ENCODE assay signal across 10 cellular contexts in the genomic region with DNA sequence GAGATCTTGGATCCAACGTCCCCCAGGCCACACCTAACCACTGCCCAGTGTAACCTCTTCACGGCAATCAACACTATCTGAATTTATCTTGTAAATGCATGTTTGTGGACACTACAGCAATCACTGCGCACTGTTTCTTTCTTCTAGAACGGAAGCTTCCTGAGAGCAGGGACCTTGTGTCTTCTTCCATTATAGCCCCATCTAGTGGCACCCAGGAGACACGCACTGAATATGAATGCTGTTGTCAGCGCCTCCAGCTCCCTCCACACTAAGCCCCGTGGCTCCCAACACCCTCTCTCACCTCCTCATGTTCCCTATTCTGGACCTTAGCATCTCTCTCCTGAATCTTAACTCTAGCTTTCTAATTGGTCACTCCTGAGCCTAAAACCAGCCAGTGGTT.
DNase-seq lines count a peak whose midpoint lies in the region; ATAC-seq and TF ChIP-seq lines count a peak whose summit lies in the region.
"Had no signal": no experiment of that assay in that cellular context is flagged by ENCODE, and none has a peak within 500 bp of the region (broad histone marks: within the 10 kb centered on the region; RNA-seq: fewer than 3 reads in every experiment).

No MANE protein-coding gene starts in this region.

- WGBS in tibial nerve, 2 donors, result 83 to 91% methylated on average over 7 of the region's 7 CpGs

- TF ChIP-seq POLR2A in tibial nerve (IDR thresholded peaks at IDR 0.05) (no peak), gastrocnemius medialis (IDR thresholded peaks at IDR 0.05) (no peak)

- H3K9me3 ChIP-seq in tibial nerve (no peaks in the 10 kb centered on the region), gastrocnemius medialis (no peaks in the 10 kb centered on the region)
- H3K9me3 ChIP-seq: esophagus muscularis mucosa had no signal

- H3K27ac Mint-ChIP-seq in endothelial cell (ENCODE audit: unreplicated experiment), result no peak overlapping the region

- in situ Hi-C loops in gastrocnemius medialis (cut with MboI; ENCODE audit: low sequenced_read_pairs in 4 of 4), result no loop called here

- H3K4me1 ChIP-seq in tibial nerve, result peaks cover 0 to 18% (median under 1%) of the 10 kb centered on the region in 4 donors
- H3K4me1 ChIP-seq in gastrocnemius medialis, result no peaks in the 10 kb centered on the region

- H3K36me3 ChIP-seq in tibial nerve (peaks cover 0 to 37% (median 0%) of the 10 kb centered on the region in 3 donors), gastrocnemius medialis (no peaks in the 10 kb centered on the region)

- ATAC-seq in gastrocnemius medialis, result no peak

- no peak overlapping the region for H3K4me3 ChIP-seq in retinal pigment epithelial cell (ENCODE audit: low read length)
- no peak overlapping the region for H3K4me3 ChIP-seq in tibial nerve
- no peak overlapping the region for H3K4me3 ChIP-seq in gastrocnemius medialis
- H3K4me3 ChIP-seq: esophagus muscularis mucosa had no signal

- no peak overlapping the region for H3K27ac ChIP-seq in tibial nerve
- no peak overlapping the region for H3K27ac ChIP-seq in gastrocnemius medialis

- no peaks in the 10 kb centered on the region for H3K27me3 ChIP-seq in tibial nerve
- no peaks in the 10 kb centered on the region for H3K27me3 ChIP-seq in gastrocnemius medialis
- H3K27me3 ChIP-seq: esophagus muscularis mucosa had no signal

- H3K9me3 Mint-ChIP-seq in endothelial cell (ENCODE audit: unreplicated experiment), result no peaks in the 10 kb centered on the region

- DNase-seq in SKM-1 treated with dmso at 0.1 percent for 144 hours (lab: John Stamatoyannopoulos, UW; ENCODE audit: unreplicated experiment) (peak; percentile 14), SKM-1 (lab: John Stamatoyannopoulos, UW; ENCODE audit: unreplicated experiment) (no peak), NCI-H69 (lab: John Stamatoyannopoulos, UW) (peak; percentile 32), endothelial cell (ENCODE audit: low spot score) (no peak), retinal pigment epithelial cell (ENCODE audit: low read depth) (no peak), tibial nerve (ENCODE audit: low spot score in 2 of 2) (no peak), SIG-M5 treated with dmso at 0.1 percent for 504 hours (lab: John Stamatoyannopoulos, UW; ENCODE audit: unreplicated experiment) (no peak), gastrocnemius medialis (no peak)
- DNase-seq: NCI-H2029 treated with DMSO at 0.1 percent for 48 hours had no signal

- peaks cover 29% of the 10 kb centered on the region for H3K36me3 Mint-ChIP-seq in endothelial cell (ENCODE audit: low read depth, unreplicated experiment)

- no peak for TF ChIP-seq EP300 in tibial nerve (IDR thresholded peaks at IDR 0.05)

- peak; percentile 67 for TF ChIP-seq CTCF in endothelial cell (IDR thresholded peaks at IDR 0.05; ENCODE audit: unreplicated experiment)
- peak; percentile 56 for TF ChIP-seq CTCF in retinal pigment epithelial cell (conservative IDR thresholded peaks at IDR 0.05; ENCODE audit: low read depth, low read length)
- TF ChIP-seq CTCF in tibial nerve (IDR thresholded peaks at IDR 0.05), result peak in 1 of 5 experiments; percentile 16
- peak in 2 of 5 experiments; percentile 18 to 43 for TF ChIP-seq CTCF in gastrocnemius medialis (IDR thresholded peaks at IDR 0.05 in 4 of 5, conservative IDR thresholded peaks at IDR 0.05 in 1 of 5)

- no peaks in the 10 kb centered on the region for H3K4me1 Mint-ChIP-seq in endothelial cell (ENCODE audit: unreplicated experiment)

- peaks cover 6% of the 10 kb centered on the region for H3K27me3 Mint-ChIP-seq in endothelial cell (ENCODE audit: unreplicated experiment)

- intact Hi-C loops in gastrocnemius medialis (cut with DNase I; ENCODE audit: low total_unique reads), result loop anchor here (5.0 kb wide), 1 partner anchor 441 kb away; a partner anchor contains a TSS

- no peak overlapping the region for H3K4me3 Mint-ChIP-seq in endothelial cell (ENCODE audit: unreplicated experiment)

Comparison
In these comparisons a context has a peak if more than half of its experiments do, and no peak if none do; other contexts are left out.
1. DNase-seq: peak in SKM-1 treated with dmso at 0.1 percent for 144 hours (single experiment) and NCI-H69 (single experiment); none in SKM-1 (single experiment), endothelial cell (single experiment), retinal pigment epithelial cell (single experiment), tibial nerve (0 of 2), SIG-M5 treated with dmso at 0.1 percent for 504 hours (single experiment) and gastrocnemius medialis (0 of 2).